In genomic region chr12:96196781-96197180, GRCh38 we compare ENCODE assay signal across 8 cellular contexts. TPM values are rescaled to one million over a fixed set of nuclear protein-coding genes. Genes with fewer than 3 reads are reported as not detected.
DNase-seq lines count a peak whose midpoint lies in the region; TF ChIP-seq lines count a peak whose summit lies in the region.

No MANE protein-coding gene starts in this region.

- H3K36me3 Mint-ChIP-seq in progenitor cell of endocrine pancreas (ENCODE audit: insufficient read depth), result no peaks in the 10 kb centered on the region

- no peaks in the 10 kb centered on the region for H3K36me3 ChIP-seq in smooth muscle cell (ENCODE audit: low read depth)

- H3K27ac ChIP-seq in smooth muscle cell (ENCODE audit: low read depth), result peak overlapping the region; percentile 99
- no peak overlapping the region for H3K27ac ChIP-seq in RWPE1

- CTCF ChIA-PET in RWPE1 (lab: Yijun Ruan, JAX), result no interaction called here

- no peaks in the 10 kb centered on the region for H3K9me3 ChIP-seq in smooth muscle cell (replicated peaks; ENCODE audit: low read depth)

- peaks cover 13% of the 10 kb centered on the region for H3K4me1 Mint-ChIP-seq in progenitor cell of endocrine pancreas (ENCODE audit: low read depth)

- POLR2A ChIA-PET in RWPE1 (lab: Yijun Ruan, JAX; ENCODE audit: low non-redundant PET), result no interaction called here

- WGBS in smooth muscle cell (ENCODE audit: low lambda C conversion rate), result 34% methylated on average over 6 of the region's 6 CpGs

- H3K4me3 ChIP-seq in WI38 (ENCODE audit: low read depth, low read length) (peak overlapping the region; percentile 89), smooth muscle cell (peak overlapping the region; percentile 96)

- no peak overlapping the region for H3K4me3 Mint-ChIP-seq in progenitor cell of endocrine pancreas (ENCODE audit: low read depth)

- no peaks in the 10 kb centered on the region for H3K9me3 Mint-ChIP-seq in progenitor cell of endocrine pancreas (ENCODE audit: low read depth)

- H3K4me2 ChIP-seq in smooth muscle cell, result peak overlapping the region; percentile 89

- TF ChIP-seq CTCF in WI38 (IDR thresholded peaks at IDR 0.05; ENCODE audit: low read depth, low read length) (no peak), smooth muscle cell (IDR thresholded peaks at IDR 0.05; ENCODE audit: borderline replicate concordance, insufficient read depth, poor library complexity, severe bottlenecking) (no peak), RWPE1 (conservative IDR thresholded peaks at IDR 0.05; ENCODE audit: low read depth) (no peak), progenitor cell of endocrine pancreas (IDR thresholded peaks at IDR 0.05; ENCODE audit: unreplicated experiment) (no peak)

- no peaks in the 10 kb centered on the region for H3K27me3 ChIP-seq in smooth muscle cell (ENCODE audit: low read depth)

- H4K20me1 ChIP-seq in smooth muscle cell (ENCODE audit: low read depth), result peaks cover 30% of the 10 kb centered on the region

- H3K79me2 ChIP-seq in smooth muscle cell (ENCODE audit: low read depth), result peaks cover 54% of the 10 kb centered on the region

- peaks cover 22% of the 10 kb centered on the region for H3K27me3 Mint-ChIP-seq in progenitor cell of endocrine pancreas

- peaks cover 37% of the 10 kb centered on the region for H3F3A ChIP-seq in smooth muscle cell (ENCODE audit: low read depth)

- no peak overlapping the region for H3K27ac Mint-ChIP-seq in progenitor cell of endocrine pancreas

- H3K4me1 ChIP-seq in smooth muscle cell (ENCODE audit: low read depth), result peaks cover 27% of the 10 kb centered on the region

- DNase-seq in activated CD4-positive, alpha-beta T cell treated with anti-CD3 and anti-CD28 coated beads for 48 hours, result peak; percentile 38
- no peak for DNase-seq in activated CD4-positive, alpha-beta T cell treated with anti-CD3 and anti-CD28 coated beads for 1 hour
- DNase-seq in fibroblast of gingiva (ENCODE audit: low read depth) (peak; percentile 26), smooth muscle cell (lab: John Stamatoyannopoulos, UW; ENCODE audit: unreplicated experiment) (no peak), RWPE1 (ENCODE audit: low spot score) (no peak), progenitor cell of endocrine pancreas (ENCODE audit: low spot score, unreplicated experiment) (no peak), NCI-H1930 (lab: John Stamatoyannopoulos, UW) (no peak)

- no peak overlapping the region for H2AFZ ChIP-seq in smooth muscle cell (ENCODE audit: low read depth)

- peak overlapping the region; percentile 97 for H3K9ac ChIP-seq in smooth muscle cell (ENCODE audit: low read depth)

RNA-seq across cellular contexts. Expression of gene ELK3, which starts 2.6 kb away (rescaled TPM):
- total RNA-seq in smooth muscle cell (44.3 and 45.6 TPM in 2 replicates), progenitor cell of endocrine pancreas (4.2 and 5.4 TPM in 2 replicates)
- 36.8 and 43.1 TPM in 2 replicates for polyA plus RNA-seq in smooth muscle cell

Comparison
In these comparisons a context has a peak if more than half of its experiments do, and no peak if none do; other contexts are left out.
1. DNase-seq: peak in activated CD4-positive, alpha-beta T cell treated with anti-CD3 and anti-CD28 coated beads for 48 hours (single experiment) and fibroblast of gingiva (single experiment); none in activated CD4-positive, alpha-beta T cell treated with anti-CD3 and anti-CD28 coated beads for 1 hour (single experiment), smooth muscle cell (single experiment), RWPE1 (single experiment), progenitor cell of endocrine pancreas (single experiment) and NCI-H1930 (0 of 2).